8 cellular contexts compared by ENCODE assay signal in the genomic region with DNA sequence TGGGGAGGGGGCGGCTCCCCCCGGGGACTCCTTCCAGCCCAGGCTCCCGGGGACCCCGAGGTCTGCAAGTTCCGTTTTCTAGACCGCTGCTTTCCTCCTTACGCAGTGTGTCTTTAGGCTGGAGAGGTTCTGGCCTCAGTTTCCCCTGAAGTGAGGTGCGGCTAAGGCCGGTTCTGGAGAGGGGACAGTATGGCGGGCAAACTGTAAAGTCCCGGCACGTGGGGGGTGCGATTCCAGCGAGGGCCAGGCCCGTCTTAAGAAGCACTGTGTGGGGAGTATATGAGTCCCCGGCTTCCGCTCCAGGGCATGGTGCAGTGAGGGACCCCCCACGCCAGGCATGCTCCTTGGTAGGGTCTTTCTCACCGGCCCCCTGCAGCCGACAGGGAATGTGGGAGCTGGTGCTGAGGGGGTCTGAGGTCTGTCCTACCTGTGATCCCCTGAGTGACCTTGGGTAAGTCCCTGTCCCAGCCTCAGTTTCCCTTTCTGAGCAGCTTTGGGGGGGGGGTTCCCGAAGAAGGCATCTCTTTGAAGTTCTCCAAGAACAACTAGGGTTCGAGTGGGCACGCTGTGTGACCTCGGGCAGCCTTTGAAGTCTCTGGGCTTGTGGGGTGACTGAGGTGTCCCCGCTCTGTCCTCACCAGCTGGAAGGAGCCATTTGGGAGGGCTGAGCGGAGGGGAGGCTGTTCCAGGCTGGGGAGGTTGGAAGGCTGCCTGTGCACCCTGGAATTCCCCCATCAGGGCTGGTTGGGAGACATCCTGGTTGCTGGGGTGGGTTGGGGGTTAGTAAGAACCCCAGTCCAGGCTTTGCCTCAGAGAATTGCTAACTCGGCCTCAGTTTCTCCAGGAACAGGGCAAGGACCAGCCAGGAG. TPM values are rescaled to one million over a fixed set of nuclear protein-coding genes. Genes with fewer than 3 reads are reported as not detected.
DNase-seq lines count a peak whose midpoint lies in the region; ATAC-seq, FAIRE-seq and TF ChIP-seq lines count a peak whose summit lies in the region.

No MANE protein-coding gene starts in this region.

- ATAC-seq in K562 = 0 out of 3 replicates have a peak, but pooled peaks have one; percentile 4

- H3K14ac ChIP-seq in mesenchymal stem cell (ENCODE audit: low read length in 2 of 2) = peak overlapping the region in 1 of 2 experiments; percentile 86

- H3K9ac ChIP-seq in K562 (ENCODE audit: insufficient read depth in 1 of 2, low read depth in 2 of 2, low read length in 2 of 2) = peak overlapping the region; percentile 83 to 95
- H3K9ac ChIP-seq in mesenchymal stem cell (ENCODE audit: low read length) = peak overlapping the region; percentile 86

- H3K27me3 ChIP-seq in K562 (ENCODE audit: control insufficient read depth in 2 of 2, insufficient read depth in 2 of 2, low read length in 2 of 2) (no peaks in the 10 kb centered on the region), mesenchymal stem cell (ENCODE audit: control insufficient read depth in 1 of 2, insufficient read depth in 1 of 2, low read length in 2 of 2) (no peaks in the 10 kb centered on the region)

- H3K4me1 ChIP-seq in K562 (replicated peaks in 1 of 2; ENCODE audit: control insufficient read depth in 2 of 2, insufficient read depth in 2 of 2, low read length in 2 of 2) (peaks cover 57 to 83% of the 10 kb centered on the region in 2 experiments), mesenchymal stem cell (ENCODE audit: control insufficient read depth, insufficient read depth, low read depth, low read length) (peaks cover 40% of the 10 kb centered on the region)

- H3K9me3 ChIP-seq in K562 (replicated peaks; ENCODE audit: control insufficient read depth, insufficient read depth, low read depth, low read length) (no peaks in the 10 kb centered on the region), mesenchymal stem cell (ENCODE audit: control insufficient read depth, low read length) (no peaks in the 10 kb centered on the region)

- H2AFZ ChIP-seq in K562 (ENCODE audit: low read depth, low read length) (no peak overlapping the region), mesenchymal stem cell (ENCODE audit: low read depth, low read length) (no peak overlapping the region)

- DNase-seq in HFF-Myc (ENCODE audit: extremely low read depth, low read depth) (no peak), K562 (ENCODE audit: extremely low read depth in 1 of 4, low spot score in 3 of 4) (peak in 2 of 4 experiments; percentile 38 to 50), mesenchymal stem cell (peak; percentile 56), urothelium cell line (ENCODE audit: low spot score) (no peak), T1000 (lab: John Stamatoyannopoulos, UW) (no peak), SW 1271 (lab: John Stamatoyannopoulos, UW) (no peak), GM20000 (ENCODE audit: low spot score) (no peak)

- BruUV-seq in K562 (replicated peaks; lab: Mats Ljungman, UMichigan) = TSS peak; percentile 37

- H2BK120ac ChIP-seq in mesenchymal stem cell (ENCODE audit: low read depth, low read length) = peak overlapping the region; percentile 96

- FAIRE-seq in K562 (lab: Jason Lieb, UNC) = peak; percentile 19
- no peak for FAIRE-seq in urothelium cell line (lab: Jason Lieb, UNC)

- peaks cover 96% of the 10 kb centered on the region for H3K79me2 ChIP-seq in K562 (ENCODE audit: control insufficient read depth, insufficient read depth, low read length)

- H3K18ac ChIP-seq in mesenchymal stem cell (ENCODE audit: low read depth in 1 of 2, low read length in 2 of 2) = peak overlapping the region; percentile 67 to 89

- TF ChIP-seq CTCF in 22Rv1 (IDR thresholded peaks at IDR 0.05) (no peak), HFF-Myc (IDR thresholded peaks at IDR 0.05; ENCODE audit: low read depth, low read length, missing control alignments) (no peak), K562 (IDR thresholded peaks at IDR 0.05 in 2 of 3, conservative IDR thresholded peaks at IDR 0.05 in 1 of 3; ENCODE audit: insufficient read depth in 2 of 3, low read depth in 1 of 3, low read length in 3 of 3) (no peak), GM20000 (IDR thresholded peaks at IDR 0.05; ENCODE audit: extremely low read depth, missing control alignments) (no peak)

- TF ChIP-seq RAD21 in K562 (CRISPR knock-in tag; conservative IDR thresholded peaks at IDR 0.05 in 1 of 2, IDR thresholded peaks at IDR 0.05 in 1 of 2) = no peak

- H3K79me1 ChIP-seq in mesenchymal stem cell (replicated peaks; ENCODE audit: low read length, poor library complexity, severe bottlenecking) = peaks cover 13% of the 10 kb centered on the region

- H2AK5ac ChIP-seq in mesenchymal stem cell (ENCODE audit: low read length, severe bottlenecking) = peak overlapping the region; percentile 87

- peak overlapping the region; percentile 88 for H4K8ac ChIP-seq in mesenchymal stem cell (ENCODE audit: low read length)

- in situ Hi-C loops in K562 (cut with MboI) = no loop called here

- no peaks in the 10 kb centered on the region for H3K9me1 ChIP-seq in K562 (ENCODE audit: control insufficient read depth, insufficient read depth, low read length)

- H3K23ac ChIP-seq in mesenchymal stem cell (ENCODE audit: low read length in 2 of 2) = peak overlapping the region; percentile 29 to 97

- peaks cover 29% of the 10 kb centered on the region for H4K20me1 ChIP-seq in K562 (replicated peaks; ENCODE audit: control insufficient read depth, insufficient read depth, low read length)

- H3K4ac ChIP-seq in mesenchymal stem cell (ENCODE audit: low read depth in 1 of 2, low read length in 2 of 2) = peak overlapping the region in 1 of 2 experiments; percentile 74

- H2BK15ac ChIP-seq in mesenchymal stem cell (ENCODE audit: low read depth, poor library complexity, severe bottlenecking) = peak overlapping the region; percentile 36

- whole genome bisulfite sequencing in K562 (ENCODE audit: insufficient coverage, low coverage, missing lambda C conversion rate) = 4% methylated on average over 18 of the region's 27 CpGs
- 22% methylated on average over 27 of the region's 27 CpGs for WGBS in mesenchymal stem cell

- POLR2A ChIA-PET in K562 (lab: Yijun Ruan, JAX) = interaction anchor here (1.0 kb wide), 1 partner anchor 10 kb away, joined by 5 read pairs; no protein-coding TSS in a partner anchor

- H2BK5ac ChIP-seq in mesenchymal stem cell (ENCODE audit: low read depth, low read length, poor library complexity, severe bottlenecking) = no peak overlapping the region

- H3K27ac ChIP-seq in 22Rv1 (peak overlapping the region; percentile 81), K562 (ENCODE audit: extremely low read depth, low read depth, low read length) (peak overlapping the region; percentile 97), mesenchymal stem cell (ENCODE audit: low read length, poor library complexity, severe bottlenecking) (peak overlapping the region; percentile 43)

- TF ChIP-seq POLR2A in K562 (conservative IDR thresholded peaks at IDR 0.05) = no peak; the same call in 1 of the 2 replicates

- CTCF ChIA-PET in K562 (lab: Yijun Ruan, JAX; ENCODE audit: low intra/inter-chr PET ratio) = no interaction called here

- H3K4me3 ChIP-seq in HFF-Myc (replicated peaks; ENCODE audit: low read depth, low read length) (peak overlapping the region; percentile 82), K562 (peak overlapping the region; percentile 73), mesenchymal stem cell (ENCODE audit: insufficient read depth in 1 of 2, low read depth in 1 of 2, low read length in 2 of 2) (peak overlapping the region; percentile 71 to 87)

- H3K4me2 ChIP-seq in K562 (ENCODE audit: insufficient read depth, low read length) (peak overlapping the region; percentile 91), mesenchymal stem cell (ENCODE audit: low read length, poor library complexity, severe bottlenecking) (peak overlapping the region; percentile 96)

- intact Hi-C loops in K562 (cut with micrococcal nuclease) = no loop called here

- no peak for TF ChIP-seq EP300 in K562 (IDR thresholded peaks at IDR 0.05; ENCODE audit: low read length)

- H4K91ac ChIP-seq in mesenchymal stem cell (ENCODE audit: low read length) = peak overlapping the region; percentile 52

- H3K36me3 ChIP-seq in K562 (ENCODE audit: control insufficient read depth, insufficient read depth, low read length) (peaks cover 35% of the 10 kb centered on the region; the same call in 2 of the 3 replicates), mesenchymal stem cell (ENCODE audit: control insufficient read depth in 1 of 2, insufficient read depth in 2 of 2, low read depth in 1 of 2, low read length in 2 of 2) (peaks cover 0 to under 1% of the 10 kb centered on the region in 2 experiments)

- peak overlapping the region; percentile 21 to 94 for H2BK12ac ChIP-seq in mesenchymal stem cell (ENCODE audit: low read length in 2 of 2)

TF ChIP-seq in K562, 482 proteins besides CTCF, POLR2A, EP300 and RAD21 (continues in another document):
- TF ChIP-seq ZNF766 (CRISPR knock-in tag; conservative IDR thresholded peaks at IDR 0.05) (no peak), RHOXF2B (CRISPR knock-in tag; conservative IDR thresholded peaks at IDR 0.05) (no peak), KLF6 (CRISPR knock-in tag; IDR thresholded peaks at IDR 0.05; ENCODE audit: borderline replicate concordance) (no peak)

RNA-seq across cellular contexts. Expression of a gene that starts 1.4 kb away (rescaled TPM):
- total RNA-seq in K562 (2011; cell fraction: chromatin; rRNA removed; ENCODE audit: low replicate concordance) = 66.4 and 156 TPM in 2 replicates
- total RNA-seq in K562 (2011; cell fraction: nucleolus; rRNA removed) = 56.2 and 56.5 TPM in 2 replicates
- total RNA-seq in K562 (2011; cell fraction: nucleoplasm; rRNA removed) = 46.9 and 54.0 TPM in 2 replicates
- total RNA-seq in K562 (2014; rRNA removed) (14.1 and 15.7 TPM in 2 replicates), K562 (2014; rRNA removed; fragmentation: Illumina TruSeq; extraction: Trizol) (3.0 and 3.7 TPM in 2 replicates), K562 (2015; rRNA removed; fragmentation: Illumina TruSeq; extraction: Trizol) (6.9 and 8.4 TPM in 2 replicates), K562 (2021) (57.3 and 62.1 TPM in 2 replicates)
- polyA plus RNA-seq in K562 (2011; rRNA removed) (2.0 and 2.9 TPM in 2 replicates), K562 (2014; fragmentation: Illumina TruSeq; extraction: Trizol) (17.2 and 26.2 TPM in 2 replicates), K562 (2014; fragmentation: Nextera tagmentation; extraction: Ambion mirVana) (under 1 TPM; 0.71 to 0.99 TPM), K562 (2014; rRNA removed) (14.1 and 15.9 TPM in 2 replicates)
- polyA plus RNA-seq in K562 (2011; cell fraction: cytosol; rRNA removed) = 1.8 and 2.6 TPM in 2 replicates
- 13.2 and 19.2 TPM in 2 replicates for polyA plus RNA-seq in K562 (2011; cell fraction: nucleus; rRNA removed)
- polyA plus RNA-seq in K562 (2012) = 20.3 and 20.4 TPM in 2 replicates
- 4.0 and 4.7 TPM in 2 replicates for polyA minus RNA-seq in K562 (2011; rRNA and poly(A)+ RNA removed)
- 14.5 and 19.9 TPM in 2 replicates for polyA minus RNA-seq in K562 (2011; cell fraction: cytosol; rRNA and poly(A)+ RNA removed)
- polyA minus RNA-seq in K562 (2011; cell fraction: nucleus; rRNA and poly(A)+ RNA removed) = 16.6 and 19.5 TPM in 2 replicates
- 101 TPM for polyA plus RNA-seq in mesenchymal stem cell (2013, experiment 1 of 2)
- polyA plus RNA-seq in mesenchymal stem cell (2013, experiment 2 of 2) = 98.4 TPM

Comparison
In these comparisons a context has a peak if more than half of its experiments do, and no peak if none do; other contexts are left out.
1. H3K27ac ChIP-seq: peak in every context shown above with its lines; median percentile 97 in K562; 81 in 22Rv1; 43 in mesenchymal stem cell.